ENCODE assay signal across 23 cellular contexts in genomic region chr17:20995164-20995872, GRCh38.
"Had no signal": no experiment of that assay in that cellular context is flagged by ENCODE, and none has a peak within 500 bp of the region (broad histone marks: within the 10 kb centered on the region; RNA-seq: fewer than 3 reads in every experiment).

No MANE protein-coding gene starts in this region.

- DNase-seq: activated CD4-positive, CD25-positive, alpha-beta regulatory T cell treated with anti-CD3 and anti-CD28 coated beads, Interleukin-2, amount 50 U/mL, for 72 hours; activated naive CD4-positive, alpha-beta T cell; activated T-cell treated with anti-CD3 and anti-CD28 coated beads, Interleukin-2, amount 50 U/mL, for 1 hour; brain microvascular endothelial cell; colonic mucosa; heart left ventricle; islet precursor cell; naive thymus-derived CD8-positive, alpha-beta T cell; stimulated activated CD4-positive, alpha-beta T cell treated with anti-CD3 and anti-CD28 coated beads, Interleukin-1b, Interleukin-23, amount 100 ng/mL, for 48 hours; substantia nigra; T-cell; thyroid gland; WERI-Rb-1 had no signal

- ATAC-seq: heart left ventricle; left colon; naive thymus-derived CD8-positive, alpha-beta T cell; pancreas; right cardiac atrium; T-cell had no signal

- H3K27ac ChIP-seq: adrenal gland, ascending aorta, brain microvascular endothelial cell, colonic mucosa, epithelial cell of prostate, heart left ventricle, pancreas, thyroid gland, WERI-Rb-1 had no signal

- H3K27me3 Mint-ChIP-seq: activated naive CD8-positive, alpha-beta T cell; central memory CD8-positive, alpha-beta T cell; naive thymus-derived CD8-positive, alpha-beta T cell; stimulated activated naive CD8-positive, alpha-beta T cell treated with anti-CD3 and anti-CD28 coated beads, Interleukin-15, Interleukin-2, amounts not matched to agents 100 ng/mL and 50 ng/mL, for 24 hours; T-cell had no signal

- H3K4me3 Mint-ChIP-seq: activated naive CD8-positive, alpha-beta T cell; central memory CD8-positive, alpha-beta T cell; naive thymus-derived CD8-positive, alpha-beta T cell; stimulated activated naive CD8-positive, alpha-beta T cell treated with anti-CD3 and anti-CD28 coated beads, Interleukin-15, Interleukin-2, amounts not matched to agents 100 ng/mL and 50 ng/mL, for 24 hours; T-cell; T-helper 2 cell treated with Interferon-gamma antibody and Interleukin-4, amounts not matched to agents 5 μg/mL and 100 μg/mL, for 36 hours had no signal

- H3K27ac Mint-ChIP-seq: activated naive CD8-positive, alpha-beta T cell; naive thymus-derived CD8-positive, alpha-beta T cell; stimulated activated naive CD8-positive, alpha-beta T cell treated with anti-CD3 and anti-CD28 coated beads, Interleukin-15, Interleukin-2, amounts not matched to agents 100 ng/mL and 50 ng/mL, for 24 hours; T-cell; T-helper 2 cell treated with Interferon-gamma antibody and Interleukin-4, amounts not matched to agents 5 μg/mL and 100 μg/mL, for 36 hours had no signal

- H3K9me3 Mint-ChIP-seq: central memory CD8-positive, alpha-beta T cell; naive thymus-derived CD8-positive, alpha-beta T cell; stimulated activated naive CD8-positive, alpha-beta T cell treated with anti-CD3 and anti-CD28 coated beads, Interleukin-15, Interleukin-2, amounts not matched to agents 100 ng/mL and 50 ng/mL, for 24 hours; T-cell; T-helper 2 cell treated with Interferon-gamma antibody and Interleukin-4, amounts not matched to agents 5 μg/mL and 100 μg/mL, for 36 hours had no signal

- H3K36me3 Mint-ChIP-seq: T-cell had no signal
